In the genomic region with DNA sequence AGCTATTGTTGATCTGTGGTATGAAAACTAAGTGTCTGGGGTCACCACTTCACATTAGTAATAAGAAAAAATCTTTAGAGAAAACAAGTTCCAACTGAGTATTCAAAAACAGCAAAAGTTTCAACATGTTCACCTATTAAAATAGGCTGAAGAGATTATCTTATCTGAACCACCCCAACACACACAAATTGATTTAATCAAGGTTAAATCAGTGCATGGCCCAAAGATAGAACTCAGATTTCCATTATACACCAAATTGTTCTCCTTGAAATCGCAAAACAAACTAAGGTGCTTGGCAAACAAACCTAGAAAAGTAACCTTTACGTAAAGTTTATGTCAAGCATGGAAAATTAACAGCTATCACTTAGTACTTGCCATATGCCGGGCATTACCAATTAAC, we compare ENCODE assay signal across 16 cellular contexts.
DNase-seq lines count a peak whose midpoint lies in the region; ATAC-seq and TF ChIP-seq lines count a peak whose summit lies in the region.
"Had no signal": no experiment of that assay in that cellular context is flagged by ENCODE, and none has a peak within 500 bp of the region (broad histone marks: within the 10 kb centered on the region; RNA-seq: fewer than 3 reads in every experiment).

No MANE protein-coding gene starts in this region.

- no peak overlapping the region for H2BK20ac ChIP-seq in H9 (ENCODE audit: low read depth, low read length, poor library complexity, severe bottlenecking)

- H3K23me2 ChIP-seq in H9 (ENCODE audit: insufficient read length, low read depth, low read length, poor library complexity, severe bottlenecking): no peaks in the 10 kb centered on the region

- no peaks in the 10 kb centered on the region for H3K9me2 ChIP-seq in GM23338 (ENCODE audit: insufficient read depth)

- no peak overlapping the region for H2BK5ac ChIP-seq in H9 (ENCODE audit: insufficient read length, low read length)

- TF ChIP-seq CTCF in GM23338 (conservative IDR thresholded peaks at IDR 0.05; ENCODE audit: low read depth in 2 of 2) (no peak), H9 (conservative IDR thresholded peaks at IDR 0.05) (no peak), Peyer's patch (IDR thresholded peaks at IDR 0.05) (no peak), mesothelial cell of epicardium (IDR thresholded peaks at IDR 0.05; ENCODE audit: unreplicated experiment) (no peak)

- H2BK15ac ChIP-seq in H9 (ENCODE audit: low read depth, low read length): no peak overlapping the region

- no peak overlapping the region for H3T11ph ChIP-seq in H9 (ENCODE audit: low read length)

- DNase-seq in GM23338 (ENCODE audit: low spot score): no peak
- no peak for DNase-seq in H9
- DNase-seq in T-helper 17 cell: no peak
- DNase-seq in left lobe of liver (ENCODE audit: low spot score): no peak
- no peak for DNase-seq in Peyer's patch
- no peak for DNase-seq in mesothelial cell of epicardium (ENCODE audit: low spot score in 2 of 2, unreplicated experiment in 2 of 2)
- DNase-seq: C1 segment of cervical spinal cord; Calu3; CD4-positive, alpha-beta memory T cell; COR-L47; DMS53; DMS79 treated with DMSO at 0.1 percent for 48 hours; GF-D8; H7 had no signal

- H3K27me3 ChIP-seq in GM23338 (ENCODE audit: insufficient read depth) (no peaks in the 10 kb centered on the region), H9 (ENCODE audit: insufficient read depth, low read length) (no peaks in the 10 kb centered on the region), Peyer's patch (no peaks in the 10 kb centered on the region)

- H3K79me2 ChIP-seq in GM23338 (replicated peaks; ENCODE audit: insufficient read depth) (no peaks in the 10 kb centered on the region), H9 (ENCODE audit: insufficient read depth, low read length) (no peaks in the 10 kb centered on the region)

- H3F3A ChIP-seq in GM23338 (replicated peaks; ENCODE audit: low read depth): no peaks in the 10 kb centered on the region

- 0 out of 2 replicates have a peak overlapping the region, but pooled peaks have one; percentile 36 for H3K27ac Mint-ChIP-seq in GM23338
- peak overlapping the region; percentile 13 to 52 (median 32); a peak in 2 of 7 replicates for H3K27ac Mint-ChIP-seq in H9
- peak overlapping the region; percentile 47 for H3K27ac Mint-ChIP-seq in T-helper 17 cell
- H3K27ac Mint-ChIP-seq in mesothelial cell of epicardium: no peak overlapping the region

- no peak overlapping the region for H4K91ac ChIP-seq in H9 (ENCODE audit: insufficient read length, low read depth, low read length)

- no peak overlapping the region for H4K5ac ChIP-seq in H9 (ENCODE audit: insufficient read length, low read depth, low read length)

- no peak overlapping the region for H3K4ac ChIP-seq in H9 (ENCODE audit: low read depth, low read length)

- no peaks in the 10 kb centered on the region for H3K9me3 ChIP-seq in H9 (ENCODE audit: control insufficient read depth, low read depth, low read length)
- H3K9me3 ChIP-seq in T-helper 17 cell (ENCODE audit: control insufficient read depth, low read length, poor library complexity, severe bottlenecking): no peaks in the 10 kb centered on the region
- no peaks in the 10 kb centered on the region for H3K9me3 ChIP-seq in Peyer's patch

- H3K4me2 ChIP-seq in GM23338 (no peak overlapping the region), H9 (ENCODE audit: insufficient read depth, insufficient read length, low read length) (no peak overlapping the region)

- H3K4me3 ChIP-seq in GM23338 (no peak overlapping the region), Peyer's patch (no peak overlapping the region)

- H4K8ac ChIP-seq in H9 (replicated peaks; ENCODE audit: insufficient read length, low read depth, low read length): no peak overlapping the region

- H2AFZ ChIP-seq in GM23338 (no peak overlapping the region), H9 (ENCODE audit: low read length) (no peak overlapping the region)

- no peak for ATAC-seq in GM23338
- no peak for ATAC-seq in T-helper 17 cell
- ATAC-seq in left lobe of liver: peak; percentile 79
- no peak for ATAC-seq in HG02973 (IDR thresholded peaks at IDR 0.05; ENCODE audit: unreplicated experiment)
- ATAC-seq: HCT116 had no signal

- no peak overlapping the region for H2BK120ac ChIP-seq in H9 (ENCODE audit: low read depth, low read length, poor library complexity, severe bottlenecking)

- no CpG with 5 or more reads among the region's 3 CpGs for WGBS in H9 (ENCODE audit: extremely low coverage, insufficient read length, low lambda C conversion rate)

- no peaks in the 10 kb centered on the region for H3K79me1 ChIP-seq in H9 (ENCODE audit: insufficient read depth, low read depth, low read length, poor library complexity, severe bottlenecking)

- no peak overlapping the region for H3K18ac ChIP-seq in H9 (ENCODE audit: insufficient read length, low read depth, low read length)

- no peak overlapping the region for H2BK12ac ChIP-seq in H9 (ENCODE audit: insufficient read length, low read depth, low read length)

- H3K36me3 Mint-ChIP-seq in GM23338 (ENCODE audit: low read depth) (peaks cover 11% of the 10 kb centered on the region; the same call in 1 of the 3 replicates), H9 (ENCODE audit: insufficient read depth in 1 of 3, low read depth in 3 of 3) (peaks cover 2 to 15% (median 14%) of the 10 kb centered on the region in 3 experiments; a peak in 5 of 7 replicates), T-helper 17 cell (ENCODE audit: low read depth) (peaks cover 12% of the 10 kb centered on the region), mesothelial cell of epicardium (peaks cover 14% of the 10 kb centered on the region)

- H4K20me1 ChIP-seq in GM23338 (replicated peaks; ENCODE audit: insufficient read depth): no peaks in the 10 kb centered on the region
- no peaks in the 10 kb centered on the region for H4K20me1 ChIP-seq in H9 (ENCODE audit: control insufficient read depth, insufficient read depth, insufficient read length)

- no peak overlapping the region for H2AK5ac ChIP-seq in H9 (ENCODE audit: insufficient read length, low read length)

- H3K36me3 ChIP-seq in GM23338 (ENCODE audit: insufficient read depth): no peaks in the 10 kb centered on the region
- peaks cover 0 to 9% (median 0%) of the 10 kb centered on the region in 3 donors for H3K36me3 ChIP-seq in Peyer's patch

- no peak overlapping the region for H3K14ac ChIP-seq in H9 (ENCODE audit: insufficient read depth, low read length)

- peaks cover 9% of the 10 kb centered on the region for H3K4me1 Mint-ChIP-seq in GM23338
- peaks cover 6 to 8% of the 10 kb centered on the region in 2 experiments for H3K4me1 Mint-ChIP-seq in H9
- H3K4me1 Mint-ChIP-seq in T-helper 17 cell: peaks cover 17% of the 10 kb centered on the region
- H3K4me1 Mint-ChIP-seq in mesothelial cell of epicardium: no peaks in the 10 kb centered on the region

- no peak overlapping the region for H3K56ac ChIP-seq in H9 (ENCODE audit: insufficient read length, low read depth, low read length)

- peaks cover 9% of the 10 kb centered on the region for H3K4me1 ChIP-seq in GM23338 (ENCODE audit: insufficient read depth)
- no peaks in the 10 kb centered on the region; the same call in 1 of the 2 replicates for H3K4me1 ChIP-seq in H9 (ENCODE audit: insufficient read depth, low read length)
- no peaks in the 10 kb centered on the region for H3K4me1 ChIP-seq in Peyer's patch

- H3K9ac ChIP-seq in H9 (ENCODE audit: extremely low read depth, insufficient read length, low read length): no peak overlapping the region

- H3K9me3 Mint-ChIP-seq in GM23338 (no peaks in the 10 kb centered on the region), H9 (no peaks in the 10 kb centered on the region; a peak in 1 of 5 replicates), mesothelial cell of epicardium (no peaks in the 10 kb centered on the region)

- H3K23ac ChIP-seq in H9 (ENCODE audit: insufficient read length, low read depth, low read length): no peak overlapping the region

- H3K27ac ChIP-seq in GM23338 (ENCODE audit: low read depth) (no peak overlapping the region; the same call in 1 of the 2 replicates), H9 (ENCODE audit: insufficient read length, low read depth, low read length) (no peak overlapping the region), Peyer's patch (no peak overlapping the region)

- H3K27me3 Mint-ChIP-seq in GM23338 (ENCODE audit: insufficient read depth, low read depth, poor library complexity) (no peaks in the 10 kb centered on the region), H9 (ENCODE audit: low read depth) (no peaks in the 10 kb centered on the region), T-helper 17 cell (no peaks in the 10 kb centered on the region), mesothelial cell of epicardium (ENCODE audit: low read depth) (no peaks in the 10 kb centered on the region)
- H3K27me3 Mint-ChIP-seq: CD4-positive, alpha-beta memory T cell had no signal

- H3K4me3 Mint-ChIP-seq in GM23338 (no peak overlapping the region), H9 (no peak overlapping the region), T-helper 17 cell (no peak overlapping the region), mesothelial cell of epicardium (no peak overlapping the region)
- H3K4me3 Mint-ChIP-seq: CD4-positive, alpha-beta memory T cell had no signal

- TF ChIP-seq POLR2A in Peyer's patch (IDR thresholded peaks at IDR 0.05): no peak

TF ChIP-seq in GM23338, 12 proteins besides CTCF, POLR2A, EP300 and RAD21 (continues in another document):
- TF ChIP-seq, protein P1, sequence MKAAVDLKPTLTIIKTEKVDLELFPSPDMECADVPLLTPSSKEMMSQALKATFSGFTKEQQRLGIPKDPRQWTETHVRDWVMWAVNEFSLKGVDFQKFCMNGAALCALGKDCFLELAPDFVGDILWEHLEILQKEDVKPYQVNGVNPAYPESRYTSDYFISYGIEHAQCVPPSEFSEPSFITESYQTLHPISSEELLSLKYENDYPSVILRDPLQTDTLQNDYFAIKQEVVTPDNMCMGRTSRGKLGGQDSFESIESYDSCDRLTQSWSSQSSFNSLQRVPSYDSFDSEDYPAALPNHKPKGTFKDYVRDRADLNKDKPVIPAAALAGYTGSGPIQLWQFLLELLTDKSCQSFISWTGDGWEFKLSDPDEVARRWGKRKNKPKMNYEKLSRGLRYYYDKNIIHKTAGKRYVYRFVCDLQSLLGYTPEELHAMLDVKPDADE (IDR thresholded peaks at IDR 0.05): no peak
- TF ChIP-seq POLR2AphosphoS5 (IDR thresholded peaks at IDR 0.05; ENCODE audit: low read depth) (no peak), EZH2 (IDR thresholded peaks at IDR 0.05; ENCODE audit: low read depth, unreplicated experiment) (no peak), NANOG (IDR thresholded peaks at IDR 0.05; ENCODE audit: borderline replicate concordance) (no peak), EZH2phosphoT487 (IDR thresholded peaks at IDR 0.05; ENCODE audit: unreplicated experiment) (no peak), STAT1 (IDR thresholded peaks at IDR 0.05; ENCODE audit: unreplicated experiment) (no peak), CREB1 (CRISPR knock-in tag; IDR thresholded peaks at IDR 0.05; ENCODE audit: low read depth) (no peak), JUNB (IDR thresholded peaks at IDR 0.05; ENCODE audit: unreplicated experiment) (no peak)
